Comparison of ENCODE assay signal across 18 cellular contexts in the genomic region with DNA sequence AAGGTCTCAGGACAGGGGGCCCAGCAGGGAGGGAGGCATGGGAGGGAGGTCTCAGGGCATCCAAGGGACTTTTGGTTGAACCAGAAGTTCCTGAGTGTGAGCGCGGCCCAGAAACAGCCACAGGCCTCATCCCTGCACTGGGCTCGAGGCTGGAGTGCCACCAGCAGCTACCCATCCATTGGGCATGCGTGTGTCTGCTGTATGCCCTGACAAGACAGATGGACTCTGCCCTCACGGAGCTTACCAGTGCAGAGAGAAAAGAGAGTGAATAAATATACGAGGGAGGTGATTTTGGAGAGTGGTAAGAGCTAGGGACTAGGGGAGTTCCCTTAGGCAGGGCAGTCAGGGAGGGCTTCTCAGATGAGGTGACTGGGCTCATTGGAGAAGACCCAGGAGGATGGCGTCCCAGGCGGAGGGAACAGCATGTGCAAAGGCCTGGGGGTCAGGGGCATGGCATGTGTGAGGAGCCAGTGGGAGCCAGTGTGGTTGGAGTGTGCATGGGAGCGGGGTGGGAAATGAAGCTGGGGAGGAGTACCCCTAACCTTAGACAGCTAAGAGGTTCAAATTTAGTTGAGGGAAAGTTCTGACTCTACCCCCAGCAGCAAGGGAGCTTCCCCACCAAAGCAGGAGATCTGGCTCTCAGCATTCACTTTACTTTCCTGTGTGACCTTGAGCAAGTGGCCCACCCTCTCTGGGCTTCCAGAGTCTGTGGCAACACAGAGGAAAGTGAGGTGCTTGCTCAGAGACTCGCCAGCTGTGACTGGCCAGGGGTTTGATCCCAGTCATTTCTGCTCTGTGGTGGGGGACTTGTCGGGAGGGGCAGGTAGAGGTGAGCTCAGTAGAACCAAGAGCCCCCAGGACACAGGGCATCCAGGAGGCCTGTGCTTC.
DNase-seq lines count a peak whose midpoint lies in the region; ATAC-seq, FAIRE-seq and TF ChIP-seq lines count a peak whose summit lies in the region.
"Had no signal": no experiment of that assay in that cellular context is flagged by ENCODE, and none has a peak within 500 bp of the region (broad histone marks: within the 10 kb centered on the region; RNA-seq: fewer than 3 reads in every experiment).

No MANE protein-coding gene starts in this region.

- WGBS in K562 (ENCODE audit: insufficient coverage, low coverage, missing lambda C conversion rate) = 93% methylated on average over 9 of the region's 11 CpGs
- 68% methylated on average over 10 of the region's 11 CpGs for WGBS in right lobe of liver (ENCODE audit: insufficient coverage, low coverage, low lambda C conversion rate, missing lambda C conversion rate)
- no CpG with 5 or more reads among the region's 11 CpGs for WGBS in trophoblast cell (ENCODE audit: extremely low coverage, insufficient coverage, insufficient read length)
- 96% methylated on average over 11 of the region's 11 CpGs for WGBS in psoas muscle, 3 donors

- no peak overlapping the region for H4K91ac ChIP-seq in trophoblast cell (ENCODE audit: low read depth, low read length)

- POLR2A ChIA-PET in K562 (lab: Yijun Ruan, JAX) = interaction anchor here (0.5 to 1.6 kb wide), 2 partner anchors 13 to 166 kb away, joined by 3 to 6 read pairs; no protein-coding TSS in a partner anchor

- H4K12ac ChIP-seq in trophoblast cell (ENCODE audit: low read depth, low read length) = no peak overlapping the region

- H3K4ac ChIP-seq in trophoblast cell (ENCODE audit: low read depth, low read length) = no peak overlapping the region

- H3K27ac ChIP-seq in KOPT-K1 (ENCODE audit: low read depth, low read length, poor library complexity, severe bottlenecking) (peak overlapping the region; percentile 96), K562 (ENCODE audit: extremely low read depth, low read depth, low read length) (no peak overlapping the region), right lobe of liver (no peak overlapping the region), trophoblast cell (ENCODE audit: low read depth, low read length) (no peak overlapping the region), psoas muscle (no peak overlapping the region)
- H3K27ac ChIP-seq: Peyer's patch, SK-N-MC had no signal

- CTCF ChIA-PET in K562 (lab: Yijun Ruan, JAX; ENCODE audit: low intra/inter-chr PET ratio) = no interaction called here

- no peak overlapping the region for H3K23ac ChIP-seq in trophoblast cell (ENCODE audit: low read length)

- peaks cover 9% of the 10 kb centered on the region; the same call in 1 of the 2 replicates for H3K36me3 ChIP-seq in KOPT-K1 (ENCODE audit: insufficient read depth, low read length)
- H3K36me3 ChIP-seq in K562 (ENCODE audit: control insufficient read depth, insufficient read depth, low read length) = peaks cover 2% of the 10 kb centered on the region; the same call in 1 of the 3 replicates
- H3K36me3 ChIP-seq in right lobe of liver = no peaks in the 10 kb centered on the region
- H3K36me3 ChIP-seq in trophoblast cell (ENCODE audit: control insufficient read depth in 1 of 2, insufficient read depth in 2 of 2, low read length in 2 of 2) = peaks cover 10 to 17% of the 10 kb centered on the region in 2 experiments
- H3K36me3 ChIP-seq in psoas muscle (ENCODE audit: insufficient read depth in 1 of 2, low read depth in 1 of 2) = no peaks in the 10 kb centered on the region
- H3K36me3 ChIP-seq: Peyer's patch had no signal

- no peak overlapping the region for H2AK5ac ChIP-seq in trophoblast cell (ENCODE audit: low read length)

- H3K27me3 ChIP-seq in K562 (ENCODE audit: control insufficient read depth in 2 of 2, insufficient read depth in 2 of 2, low read length in 2 of 2) (no peaks in the 10 kb centered on the region), right lobe of liver (no peaks in the 10 kb centered on the region), trophoblast cell (ENCODE audit: insufficient read depth, low read length) (no peaks in the 10 kb centered on the region), psoas muscle (ENCODE audit: insufficient read depth in 3 of 3, low read length in 2 of 3) (no peaks in the 10 kb centered on the region)
- H3K27me3 ChIP-seq: Peyer's patch had no signal

- no peaks in the 10 kb centered on the region for H3K9me3 ChIP-seq in KOPT-K1 (ENCODE audit: insufficient read depth, low read length, poor library complexity, severe bottlenecking)
- H3K9me3 ChIP-seq in K562 (replicated peaks; ENCODE audit: control insufficient read depth, insufficient read depth, low read depth, low read length) = no peaks in the 10 kb centered on the region
- H3K9me3 ChIP-seq in right lobe of liver = no peaks in the 10 kb centered on the region
- H3K9me3 ChIP-seq in trophoblast cell (ENCODE audit: insufficient read depth, low read depth, low read length) = peaks cover 2% of the 10 kb centered on the region
- no peaks in the 10 kb centered on the region for H3K9me3 ChIP-seq in psoas muscle
- H3K9me3 ChIP-seq: Peyer's patch had no signal

- no peak for TF ChIP-seq EP300 in K562 (IDR thresholded peaks at IDR 0.05; ENCODE audit: low read length)

- DNase-seq in K562 (ENCODE audit: extremely low read depth in 1 of 4, low spot score in 3 of 4) (no peak), right lobe of liver (peak in 1 of 3 donors; percentile 73), trophoblast cell (no peak), psoas muscle (no peak), iPS-NIHi7 (ENCODE audit: extremely low spot score) (no peak), pons (ENCODE audit: low spot score) (no peak)
- DNase-seq: CD4-positive, alpha-beta T cell; EL; Kasumi-1; NCI-H1105 treated with DMSO at 0.1 percent for 48 hours; NCI-H1694 treated with DMSO at 0.1 percent for 48 hours; NCI-H2107; NCI-H2227 treated with DMSO at 0.1 percent for 48 hours; Peyer's patch; Right ventricle myocardium superior had no signal

- no peak for TF ChIP-seq CTCF in K562 (IDR thresholded peaks at IDR 0.05 in 2 of 3, conservative IDR thresholded peaks at IDR 0.05 in 1 of 3; ENCODE audit: insufficient read depth in 2 of 3, low read depth in 1 of 3, low read length in 3 of 3)
- TF ChIP-seq CTCF in right lobe of liver (IDR thresholded peaks at IDR 0.05) = no peak
- TF ChIP-seq CTCF in psoas muscle (IDR thresholded peaks at IDR 0.05) = no peak

- H2AFZ ChIP-seq in K562 (ENCODE audit: low read depth, low read length) (no peak overlapping the region), trophoblast cell (ENCODE audit: insufficient read depth, low read length, poor library complexity) (no peak overlapping the region)

- no peak for FAIRE-seq in K562 (lab: Jason Lieb, UNC)

- H3K4me2 ChIP-seq in K562 (ENCODE audit: insufficient read depth, low read length) (no peak overlapping the region), trophoblast cell (ENCODE audit: low read length) (no peak overlapping the region)

- TF ChIP-seq POLR2A in K562 (conservative IDR thresholded peaks at IDR 0.05) = no peak
- no peak for TF ChIP-seq POLR2A in right lobe of liver (IDR thresholded peaks at IDR 0.05)

- H4K20me1 ChIP-seq in K562 (replicated peaks; ENCODE audit: control insufficient read depth, insufficient read depth, low read length) = no peaks in the 10 kb centered on the region

- H3K79me2 ChIP-seq in K562 (ENCODE audit: control insufficient read depth, insufficient read depth, low read length) = no peaks in the 10 kb centered on the region
- no peaks in the 10 kb centered on the region for H3K79me2 ChIP-seq in trophoblast cell (ENCODE audit: control insufficient read depth, insufficient read depth, low read length, poor library complexity)

- no peak overlapping the region for H4K8ac ChIP-seq in trophoblast cell (ENCODE audit: low read depth, low read length)

- H3K4me1 ChIP-seq in K562 (replicated peaks in 1 of 2; ENCODE audit: control insufficient read depth in 2 of 2, insufficient read depth in 2 of 2, low read length in 2 of 2) = peaks cover 0 to 15% of the 10 kb centered on the region in 2 experiments; a peak in 2 of 5 replicates
- no peaks in the 10 kb centered on the region for H3K4me1 ChIP-seq in right lobe of liver
- H3K4me1 ChIP-seq in trophoblast cell (ENCODE audit: control insufficient read depth in 1 of 2, insufficient read depth in 2 of 2, low read length in 2 of 2) = no peaks in the 10 kb centered on the region
- peaks cover 22% of the 10 kb centered on the region for H3K4me1 ChIP-seq in psoas muscle

- intact Hi-C loops in K562 (cut with micrococcal nuclease) = no loop called here
- intact Hi-C loops in right lobe of liver (cut with DNase I) = no loop called here
- intact Hi-C loops in psoas muscle (cut with DNase I) = no loop called here

- H3K14ac ChIP-seq in trophoblast cell (ENCODE audit: low read length) = no peak overlapping the region

- no peak overlapping the region for H2BK5ac ChIP-seq in trophoblast cell (ENCODE audit: low read depth, low read length, poor library complexity)

- ATAC-seq in K562 (no peak), right lobe of liver (peak; percentile 74 to 92 (median 82)), psoas muscle (no peak)
- ATAC-seq: HCT116 had no signal

- peak overlapping the region; percentile 27 for H3K18ac ChIP-seq in trophoblast cell (ENCODE audit: low read length)

- BruUV-seq in K562 (replicated peaks; lab: Mats Ljungman, UMichigan) = no TSS peak

- no peak overlapping the region for H3K4me3 ChIP-seq in K562
- no peak overlapping the region for H3K4me3 ChIP-seq in right lobe of liver
- no peak overlapping the region for H3K4me3 ChIP-seq in trophoblast cell (ENCODE audit: low read depth, low read length)
- no peak overlapping the region for H3K4me3 ChIP-seq in psoas muscle
- H3K4me3 ChIP-seq: Peyer's patch, SK-N-MC had no signal

- TF ChIP-seq RAD21 in K562 (CRISPR knock-in tag; conservative IDR thresholded peaks at IDR 0.05 in 1 of 2, IDR thresholded peaks at IDR 0.05 in 1 of 2) = no peak

- H3K79me1 ChIP-seq in trophoblast cell (ENCODE audit: low read length) = no peaks in the 10 kb centered on the region

- peak overlapping the region in 1 of 2 experiments; percentile 68; a peak in 2 of 4 replicates for H3K9ac ChIP-seq in K562 (ENCODE audit: insufficient read depth in 1 of 2, low read depth in 2 of 2, low read length in 2 of 2)
- H3K9ac ChIP-seq in trophoblast cell (ENCODE audit: low read length) = no peak overlapping the region

- H2BK120ac ChIP-seq in trophoblast cell (ENCODE audit: insufficient read depth, low read length, poor library complexity) = no peak overlapping the region

- H3K9me1 ChIP-seq in K562 (ENCODE audit: control insufficient read depth, insufficient read depth, low read length) = no peaks in the 10 kb centered on the region

- H2BK12ac ChIP-seq in trophoblast cell (ENCODE audit: low read length) = no peak overlapping the region

- in situ Hi-C loops in K562 (cut with MboI) = no loop called here

TF ChIP-seq in K562, 482 proteins besides CTCF, POLR2A, EP300 and RAD21:
- peak; percentile 72 for TF ChIP-seq ZFP36 (IDR thresholded peaks at IDR 0.05; ENCODE audit: low read depth, low read length, partially characterized antibody)
- 0 out of 4 replicates have a peak, but pooled peaks of 1 of the 2 experiments have one; percentile 22 for TF ChIP-seq KDM1A (IDR thresholded peaks at IDR 0.05)
- TF ChIP-seq RBM25 (IDR thresholded peaks at IDR 0.05; ENCODE audit: low read depth, low read length, severe bottlenecking) = peak; percentile 79
- peak; percentile 37; the same call in 1 of the 2 replicates for TF ChIP-seq BCOR (IDR thresholded peaks at IDR 0.05)
- no peak for TF ChIP-seq FOXA3 (CRISPR knock-in tag; conservative IDR thresholded peaks at IDR 0.05 in 1 of 2, IDR thresholded peaks at IDR 0.05 in 1 of 2)

Comparison
In these comparisons a context has a peak if more than half of its experiments do, and no peak if none do; other contexts are left out.
1. ATAC-seq: peak in right lobe of liver (4 of 4); none in K562 (single experiment) and psoas muscle (0 of 4).